9 cellular contexts compared by ENCODE assay signal in the genomic region with DNA sequence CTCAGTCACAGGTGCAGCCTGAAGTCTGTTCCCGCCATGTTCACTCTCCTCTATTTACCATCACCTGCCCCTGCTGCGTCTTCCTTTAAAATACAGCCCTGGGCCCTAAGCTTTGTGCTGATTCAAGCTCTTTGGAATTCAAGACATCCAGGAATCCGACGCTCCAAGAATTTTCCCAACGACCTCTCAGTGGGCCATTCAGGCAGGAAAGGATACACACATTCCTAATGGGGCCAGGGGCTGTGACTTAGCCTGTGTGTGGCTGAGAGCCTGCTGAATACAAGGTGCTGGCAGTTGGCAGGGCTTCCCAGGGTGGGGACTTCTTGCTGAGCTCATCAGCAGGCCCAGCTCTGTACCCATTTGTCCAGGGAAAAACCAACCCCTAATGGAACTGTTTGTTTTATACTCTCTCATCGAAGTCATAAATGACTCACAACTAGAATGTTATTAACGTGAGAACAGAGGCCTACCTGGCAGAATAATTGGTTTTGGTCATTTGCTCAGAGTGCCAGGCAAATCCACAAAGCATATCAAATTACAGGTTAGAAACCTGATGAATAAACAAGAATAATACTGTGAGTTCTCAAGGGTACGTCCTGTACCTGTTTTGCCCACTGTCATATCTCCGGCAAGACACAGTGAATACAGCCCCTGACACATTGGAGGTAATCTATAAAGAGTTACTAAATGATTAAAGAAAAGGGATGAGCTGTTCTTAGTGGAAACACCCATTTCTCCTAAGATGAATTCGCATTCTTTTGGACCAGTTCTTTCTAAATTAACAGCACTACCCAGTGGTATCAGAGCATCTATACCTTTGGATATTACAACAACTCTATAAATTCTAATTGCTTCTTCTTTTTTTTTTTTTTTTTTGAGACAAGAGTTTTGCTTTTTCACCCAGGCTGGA. TPM values are rescaled to one million over a fixed set of nuclear protein-coding genes. Genes with fewer than 3 reads are reported as not detected.
DNase-seq lines count a peak whose midpoint lies in the region; ATAC-seq and TF ChIP-seq lines count a peak whose summit lies in the region.
"Had no signal": no experiment of that assay in that cellular context is flagged by ENCODE, and none has a peak within 500 bp of the region (broad histone marks: within the 10 kb centered on the region; RNA-seq: fewer than 3 reads in every experiment).

No MANE protein-coding gene starts in this region.

- H3K9ac ChIP-seq in duodenal mucosa (ENCODE audit: low read depth in 1 of 2, low read length in 2 of 2), result peak overlapping the region; percentile 0 to 48
- H3K9ac ChIP-seq: BLaER1 had no signal

- TF ChIP-seq CTCF in uterus (IDR thresholded peaks at IDR 0.05), result no peak

- H3K27me3 ChIP-seq in duodenal mucosa (ENCODE audit: control insufficient read depth in 1 of 2, insufficient read depth in 2 of 2, low read length in 2 of 2), result no peaks in the 10 kb centered on the region
- H3K27me3 ChIP-seq in muscle layer of duodenum (ENCODE audit: low read depth, low read length), result no peaks in the 10 kb centered on the region
- H3K27me3 ChIP-seq in uterus, result no peaks in the 10 kb centered on the region
- H3K27me3 ChIP-seq: BLaER1 had no signal

- DNase-seq in NCI-H1092 treated with DMSO at 0.1 percent for 48 hours (lab: John Stamatoyannopoulos, UW), result peak; percentile 17
- DNase-seq in NCI-H1092 (lab: John Stamatoyannopoulos, UW), result no peak
- peak; percentile 98 for DNase-seq in NCI-H226
- no peak for DNase-seq in stimulated activated CD4-positive, alpha-beta T cell treated with anti-CD3 and anti-CD28 coated beads, Interleukin-12 subunit alpha, Interleukin-12 subunit beta, amount 100 ng/mL, for 4 hours
- no peak for DNase-seq in uterus

- no peaks in the 10 kb centered on the region for H3K9me3 ChIP-seq in duodenal mucosa (ENCODE audit: control insufficient read depth in 1 of 2, low read length in 2 of 2)
- no peaks in the 10 kb centered on the region for H3K9me3 ChIP-seq in muscle layer of duodenum (ENCODE audit: control insufficient read depth in 1 of 2, low read length in 2 of 2)
- H3K9me3 ChIP-seq in uterus, result no peaks in the 10 kb centered on the region
- H3K9me3 ChIP-seq: BLaER1 had no signal

- H3K4me3 ChIP-seq in duodenal mucosa (ENCODE audit: low read depth in 1 of 2, low read length in 2 of 2), result no peak overlapping the region
- no peak overlapping the region for H3K4me3 ChIP-seq in muscle layer of duodenum (ENCODE audit: low read depth in 1 of 2, low read length in 2 of 2)
- no peak overlapping the region for H3K4me3 ChIP-seq in uterus
- H3K4me3 ChIP-seq: BLaER1 had no signal

- H3K36me3 ChIP-seq in duodenal mucosa (ENCODE audit: control insufficient read depth in 1 of 2, insufficient read depth in 2 of 2, low read length in 2 of 2) (peaks cover 0 to 5% of the 10 kb centered on the region in 2 donors), muscle layer of duodenum (ENCODE audit: control insufficient read depth in 1 of 2, insufficient read depth in 2 of 2, low read length in 2 of 2) (no peaks in the 10 kb centered on the region), uterus (no peaks in the 10 kb centered on the region)

- H3K4me1 ChIP-seq in duodenal mucosa (ENCODE audit: control insufficient read depth in 1 of 2, insufficient read depth in 2 of 2, low read length in 2 of 2), result peaks cover 15 to 29% of the 10 kb centered on the region in 2 donors
- peaks cover 5 to 12% of the 10 kb centered on the region in 2 donors for H3K4me1 ChIP-seq in muscle layer of duodenum (ENCODE audit: control insufficient read depth in 1 of 2, insufficient read depth in 2 of 2, low read length in 2 of 2)
- peaks cover 0 to 6% of the 10 kb centered on the region in 2 donors for H3K4me1 ChIP-seq in uterus

- no peak for ATAC-seq in HG03097 (IDR thresholded peaks at IDR 0.05; ENCODE audit: low FRiP score, unreplicated experiment)

- TF ChIP-seq POLR2A in uterus (IDR thresholded peaks at IDR 0.05), result no peak

- peak overlapping the region; percentile 43 for H3K27ac ChIP-seq in duodenal mucosa (ENCODE audit: low read depth, low read length)
- peak overlapping the region; percentile 57 for H3K27ac ChIP-seq in muscle layer of duodenum (ENCODE audit: low read length)
- H3K27ac ChIP-seq in uterus, result no peak overlapping the region
- H3K27ac ChIP-seq: BLaER1 had no signal

- intact Hi-C loops in uterus (cut with DNase I; ENCODE audit: low total_unique reads), result no loop called here

RNA-seq across cellular contexts. Expression of gene KCMF1, which starts 12.6 kb away (rescaled TPM):
- 10 to 100 TPM in 3 of 4 donors, 1 to 10 TPM in 1; 6.9 to 58.3 (median 35.9) TPM for total RNA-seq in uterus

RNA-seq across cellular contexts. Expression of gene TMSB10, which starts 52.9 kb away (rescaled TPM):
- total RNA-seq in uterus, result 1,000 to 10,000 TPM in 3 of 4 donors, 100 to 1,000 TPM in 1; 693 to 2,974 (median 1,499) TPM

Comparison
In these comparisons a context has a peak if more than half of its experiments do, and no peak if none do; other contexts are left out.
1. DNase-seq: peak in NCI-H1092 treated with DMSO at 0.1 percent for 48 hours (single experiment) and NCI-H226 (single experiment); none in NCI-H1092 (single experiment), stimulated activated CD4-positive, alpha-beta T cell treated with anti-CD3 and anti-CD28 coated beads, Interleukin-12 subunit alpha, Interleukin-12 subunit beta, amount 100 ng/mL, for 4 hours (single experiment) and uterus (0 of 2).
2. H3K27ac ChIP-seq: peak in duodenal mucosa (single experiment) and muscle layer of duodenum (single experiment); none in uterus (0 of 2).